Comparison of ENCODE assay signal across 8 cellular contexts in genomic region chr11:130314749-130315285, GRCh38. TPM values are rescaled to one million over a fixed set of nuclear protein-coding genes. Genes with fewer than 3 reads are reported as not detected.
DNase-seq lines count a peak whose midpoint lies in the region; ATAC-seq and TF ChIP-seq lines count a peak whose summit lies in the region.

A gene with protein sequence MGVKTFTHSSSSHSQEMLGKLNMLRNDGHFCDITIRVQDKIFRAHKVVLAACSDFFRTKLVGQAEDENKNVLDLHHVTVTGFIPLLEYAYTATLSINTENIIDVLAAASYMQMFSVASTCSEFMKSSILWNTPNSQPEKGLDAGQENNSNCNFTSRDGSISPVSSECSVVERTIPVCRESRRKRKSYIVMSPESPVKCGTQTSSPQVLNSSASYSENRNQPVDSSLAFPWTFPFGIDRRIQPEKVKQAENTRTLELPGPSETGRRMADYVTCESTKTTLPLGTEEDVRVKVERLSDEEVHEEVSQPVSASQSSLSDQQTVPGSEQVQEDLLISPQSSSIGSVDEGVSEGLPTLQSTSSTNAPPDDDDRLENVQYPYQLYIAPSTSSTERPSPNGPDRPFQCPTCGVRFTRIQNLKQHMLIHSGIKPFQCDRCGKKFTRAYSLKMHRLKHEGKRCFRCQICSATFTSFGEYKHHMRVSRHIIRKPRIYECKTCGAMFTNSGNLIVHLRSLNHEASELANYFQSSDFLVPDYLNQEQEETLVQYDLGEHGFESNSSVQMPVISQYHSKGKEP (minus strand): TSS chr11:130314917. CDS start chr11:130261873, 53,044 bp downstream.

- H3K9me3 ChIP-seq in ectodermal cell (ENCODE audit: control insufficient read depth, low read length) (no peaks in the 10 kb centered on the region), lung (ENCODE audit: control insufficient read depth in 2 of 2, insufficient read depth in 1 of 2, low read length in 1 of 2) (no peaks in the 10 kb centered on the region)

- intact Hi-C loops in activated CD8-positive, alpha-beta T cell treated with anti-CD3 and anti-CD28 coated beads for 36 hours (cut with micrococcal nuclease) = no loop called here

- H3K27ac Mint-ChIP-seq in activated CD8-positive, alpha-beta T cell treated with anti-CD3 and anti-CD28 coated beads for 36 hours = peak within 1 kb of the TSS; percentile 98

- H3K4me1 ChIP-seq in ectodermal cell (ENCODE audit: control insufficient read depth, insufficient read depth, low read length) (peaks cover 9% of the 10 kb centered on the region), lung (ENCODE audit: control insufficient read depth in 2 of 2, insufficient read depth in 2 of 2, low read length in 2 of 2) (peaks cover 0 to 3% of the 10 kb centered on the region in 2 donors)

- H3K27me3 ChIP-seq in ectodermal cell (ENCODE audit: control insufficient read depth, insufficient read depth, low read length, poor library complexity, severe bottlenecking) (no peaks in the 10 kb centered on the region), lung (ENCODE audit: control insufficient read depth, insufficient read depth) (no peaks in the 10 kb centered on the region)

- no peaks in the 10 kb centered on the region for H3K36me3 ChIP-seq in ectodermal cell (ENCODE audit: control insufficient read depth, insufficient read depth, low read length)
- no peaks in the 10 kb centered on the region for H3K36me3 ChIP-seq in lung (ENCODE audit: control insufficient read depth in 2 of 2, insufficient read depth in 2 of 2, low read length in 2 of 2)

- DNase-seq in NCI-H82 treated with DMSO at 0.1 percent for 48 hours (lab: John Stamatoyannopoulos, UW; ENCODE audit: unreplicated experiment) (peak; percentile 58), lung (ENCODE audit: low spot score) (peak; percentile 93)
- DNase-seq in activated CD8-positive, alpha-beta T cell treated with anti-CD3 and anti-CD28 coated beads for 36 hours = peak; percentile 93
- peak; percentile 81 to 86 (median 83) for DNase-seq in stimulated activated CD4-positive, alpha-beta T cell treated with anti-CD3 and anti-CD28 coated beads, TNF-alpha, amount 100 ng/mL, for 24 hours (ENCODE audit: low read depth in 3 of 3)

- CTCF ChIA-PET in activated CD8-positive, alpha-beta T cell treated with anti-CD3 and anti-CD28 coated beads for 36 hours (lab: Charles Lee) = no interaction called here

- peak within 1 kb of the TSS; percentile 97 for H3K4me3 Mint-ChIP-seq in activated CD8-positive, alpha-beta T cell treated with anti-CD3 and anti-CD28 coated beads for 36 hours

- 4 to 6% methylated on average over 43 of the region's 43 CpGs for WGBS in ectodermal cell, 2 experiments
- 1% methylated on average over 33 to 43 of the region's 43 CpGs for WGBS in lung, 2 donors

- H3K36me3 Mint-ChIP-seq in activated CD8-positive, alpha-beta T cell treated with anti-CD3 and anti-CD28 coated beads for 36 hours (ENCODE audit: low read depth) = peaks cover 9% of the 10 kb centered on the region

- TF ChIP-seq CTCF in C4-2B (conservative IDR thresholded peaks at IDR 0.05) = no peak
- no peak for TF ChIP-seq CTCF in activated CD8-positive, alpha-beta T cell treated with anti-CD3 and anti-CD28 coated beads for 36 hours (IDR thresholded peaks at IDR 0.05)
- TF ChIP-seq CTCF in lung (IDR thresholded peaks at IDR 0.05; ENCODE audit: control extremely low read depth, extremely low read depth) = no peak

- H3K9me3 Mint-ChIP-seq in activated CD8-positive, alpha-beta T cell treated with anti-CD3 and anti-CD28 coated beads for 36 hours = no peaks in the 10 kb centered on the region

- H3K4me1 Mint-ChIP-seq in activated CD8-positive, alpha-beta T cell treated with anti-CD3 and anti-CD28 coated beads for 36 hours (ENCODE audit: low read depth) = peaks cover 32% of the 10 kb centered on the region

- peak; percentile 58 for ATAC-seq in GM19372 (IDR thresholded peaks at IDR 0.05; ENCODE audit: low read depth, unreplicated experiment)
- peak; percentile 60 for ATAC-seq in HG03521 (IDR thresholded peaks at IDR 0.05; ENCODE audit: unreplicated experiment)
- peak; percentile 84 for ATAC-seq in activated CD8-positive, alpha-beta T cell treated with anti-CD3 and anti-CD28 coated beads for 36 hours
- peak; percentile 90 for ATAC-seq in lung (ENCODE audit: insufficient read depth, low FRiP score)

- POLR2A ChIA-PET in activated CD8-positive, alpha-beta T cell treated with anti-CD3 and anti-CD28 coated beads for 36 hours (lab: Charles Lee) = no interaction called here

- H3K27ac ChIP-seq in C4-2B (peak within 1 kb of the TSS; percentile 81), ectodermal cell (ENCODE audit: insufficient read depth, low read depth, low read length, poor library complexity, severe bottlenecking) (peak within 1 kb of the TSS; percentile 83), lung (ENCODE audit: low read depth in 1 of 2, low read length in 1 of 2) (peak within 1 kb of the TSS; percentile 97 to 98)

- H3K4me3 ChIP-seq in ectodermal cell (ENCODE audit: insufficient read depth, low read depth, low read length) = peak within 1 kb of the TSS; percentile 72
- H3K4me3 ChIP-seq in lung = peak within 1 kb of the TSS; percentile 90

- no peaks in the 10 kb centered on the region for H3K27me3 Mint-ChIP-seq in activated CD8-positive, alpha-beta T cell treated with anti-CD3 and anti-CD28 coated beads for 36 hours

RNA-seq across cellular contexts. Expression of the gene that starts here (rescaled TPM):
- total RNA-seq in activated CD8-positive, alpha-beta T cell treated with anti-CD3 and anti-CD28 coated beads for 36 hours = 10 to 100 TPM; 43.0 to 43.7 TPM
- 34.2 TPM for polyA plus RNA-seq in ectodermal cell (2013, experiment 1 of 4)
- polyA plus RNA-seq in ectodermal cell (2013, experiment 2 of 4) = 37.5 TPM
- polyA plus RNA-seq in ectodermal cell (2013, experiment 3 of 4) = 21.1 TPM
- polyA plus RNA-seq in ectodermal cell (2013, experiment 4 of 4) = 24.4 TPM
- 10 to 100 TPM; 30.1 to 72.7 TPM for total RNA-seq in lung
- 10 to 100 TPM in 1 of 2 donors, 1 to 10 TPM in 1; 8.6 to 11.4 TPM for polyA plus RNA-seq in lung

Comparison
In these comparisons a context has a peak if more than half of its experiments do, and no peak if none do; other contexts are left out.
1. Peak in every context shown above with its lines: DNase-seq, ATAC-seq, H3K4me3 ChIP-seq and H3K27ac ChIP-seq.